In the genomic region with DNA sequence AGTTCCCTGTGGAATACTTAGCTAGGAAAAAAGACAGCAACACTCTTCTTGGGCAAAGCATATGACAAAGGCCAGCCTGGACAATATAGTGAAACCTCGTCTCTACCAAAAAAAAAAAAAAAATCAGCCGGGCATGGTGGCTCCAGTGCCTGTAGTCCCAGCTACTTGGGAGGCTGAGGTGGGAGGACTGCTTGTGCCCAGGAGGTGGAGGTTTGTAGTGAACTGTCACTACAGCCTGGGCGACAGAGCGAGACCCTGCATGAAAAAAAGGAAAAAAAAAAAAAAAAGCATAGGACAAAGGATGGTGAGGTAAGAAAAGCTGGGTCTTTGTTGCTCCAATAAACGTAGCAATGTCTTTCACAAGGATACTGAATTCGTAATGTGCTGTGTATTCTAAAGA, we compare ENCODE assay signal across 9 cellular contexts. TPM values are rescaled to one million over a fixed set of nuclear protein-coding genes. Genes with fewer than 3 reads are reported as not detected.
DNase-seq lines count a peak whose midpoint lies in the region; ATAC-seq, FAIRE-seq and TF ChIP-seq lines count a peak whose summit lies in the region.
"Had no signal": no experiment of that assay in that cellular context is flagged by ENCODE, and none has a peak within 500 bp of the region (broad histone marks: within the 10 kb centered on the region; RNA-seq: fewer than 3 reads in every experiment).

No MANE protein-coding gene starts in this region.

- peak overlapping the region; percentile 81 to 96 (median 90) for H3K4me3 Mint-ChIP-seq in naive B cell

- TF ChIP-seq POLR2A in breast epithelium (IDR thresholded peaks at IDR 0.05) = no peak

- intact Hi-C loops in breast epithelium (cut with DNase I; ENCODE audit: low total_unique reads) = loop anchor here (10.0 kb wide), 1 partner anchor 154 kb away; a partner anchor contains a TSS

- H3K27ac Mint-ChIP-seq in naive B cell = peak overlapping the region in 3 of 6 donors; percentile 87 to 88 (median 88)

- H3K79me2 ChIP-seq in ACC112 (ENCODE audit: control insufficient read depth, insufficient read depth, low read length, unreplicated experiment) = peaks cover 5% of the 10 kb centered on the region

- H3K36me3 ChIP-seq in ACC112 (ENCODE audit: insufficient read depth, low read length) (no peaks in the 10 kb centered on the region), HUES48 (ENCODE audit: control insufficient read depth, insufficient read depth, low read length) (no peaks in the 10 kb centered on the region), breast epithelium (no peaks in the 10 kb centered on the region), small intestine (ENCODE audit: control insufficient read depth in 2 of 2, insufficient read depth in 2 of 2, low read length in 2 of 2) (no peaks in the 10 kb centered on the region)

- no peak for DNase-seq in breast epithelium (ENCODE audit: low spot score in 2 of 2)
- no peak for DNase-seq in naive B cell
- DNase-seq in NCI-H524 (lab: John Stamatoyannopoulos, UW) = no peak
- no peak for DNase-seq in small intestine
- DNase-seq in HCEC 1CT = no peak
- DNase-seq: activated CD8-positive, alpha-beta memory T cell treated with anti-CD3 and anti-CD28 coated beads for 24 hours had no signal

- peaks cover 17 to 22% (median 20%) of the 10 kb centered on the region in 3 donors for H3K4me1 Mint-ChIP-seq in naive B cell

- ATAC-seq in naive B cell (ENCODE audit: low read depth in 2 of 2) (no peak), GM19328 (IDR thresholded peaks at IDR 0.05; ENCODE audit: unreplicated experiment) (no peak)

- H2AFZ ChIP-seq in ACC112 (ENCODE audit: low read length, unreplicated experiment) = no peak overlapping the region

- no peak overlapping the region for H3K27ac ChIP-seq in ACC112 (ENCODE audit: low read depth, low read length)
- H3K27ac ChIP-seq in HUES48 (ENCODE audit: low read depth, low read length) = no peak overlapping the region
- peak overlapping the region in 1 of 2 donors; percentile 91 for H3K27ac ChIP-seq in breast epithelium
- no peak overlapping the region for H3K27ac ChIP-seq in small intestine (ENCODE audit: low read depth in 1 of 2, low read length in 1 of 2)

- H3K4me1 ChIP-seq in ACC112 (ENCODE audit: control insufficient read depth, insufficient read depth, low read length, unreplicated experiment) = peaks cover 8% of the 10 kb centered on the region
- peaks cover 18% of the 10 kb centered on the region for H3K4me1 ChIP-seq in HUES48 (ENCODE audit: control insufficient read depth, insufficient read depth, low read length)
- no peaks in the 10 kb centered on the region for H3K4me1 ChIP-seq in breast epithelium
- H3K4me1 ChIP-seq in small intestine (ENCODE audit: control insufficient read depth in 2 of 2, insufficient read depth in 1 of 2, low read depth in 1 of 2, low read length in 1 of 2) = no peaks in the 10 kb centered on the region

- no peaks in the 10 kb centered on the region for H3K9me3 Mint-ChIP-seq in naive B cell

- 9 to 52% (median 33%) methylated on average over 6 of the region's 6 CpGs for WGBS in small intestine, 3 donors

- peak overlapping the region; percentile 94 for H3K4me3 ChIP-seq in ACC112 (ENCODE audit: low read depth, low read length)
- H3K4me3 ChIP-seq in HUES48 (ENCODE audit: low read depth, low read length) = peak overlapping the region; percentile 69
- peak overlapping the region in 2 of 3 donors; percentile 89 to 90 for H3K4me3 ChIP-seq in breast epithelium
- no peak overlapping the region for H3K4me3 ChIP-seq in small intestine (ENCODE audit: low read depth in 1 of 2, low read length in 2 of 2)

- H3K27me3 Mint-ChIP-seq in naive B cell = peaks cover 0 to 4% (median 0%) of the 10 kb centered on the region in 3 donors

- no peaks in the 10 kb centered on the region for H3K9me3 ChIP-seq in HUES48 (ENCODE audit: control insufficient read depth, insufficient read depth, low read length)
- no peaks in the 10 kb centered on the region for H3K9me3 ChIP-seq in breast epithelium
- no peaks in the 10 kb centered on the region for H3K9me3 ChIP-seq in small intestine (ENCODE audit: control insufficient read depth, low read depth)

- TF ChIP-seq CTCF in breast epithelium (IDR thresholded peaks at IDR 0.05) = no peak

- H3K27me3 ChIP-seq in ACC112 (ENCODE audit: insufficient read depth, low read length) (no peaks in the 10 kb centered on the region), HUES48 (ENCODE audit: control insufficient read depth, insufficient read depth, low read length) (peaks cover 15% of the 10 kb centered on the region), breast epithelium (no peaks in the 10 kb centered on the region), small intestine (ENCODE audit: control insufficient read depth in 2 of 2, insufficient read depth in 2 of 2, low read length in 2 of 2) (no peaks in the 10 kb centered on the region)

- no peak for FAIRE-seq in small intestine (lab: Jason Lieb, UNC)

- no peaks in the 10 kb centered on the region for H3K36me3 Mint-ChIP-seq in naive B cell

- peak overlapping the region; percentile 52 for H3K9ac ChIP-seq in HUES48 (ENCODE audit: low read depth, low read length)

RNA-seq across cellular contexts. Expression of a gene that starts 1.1 kb away (rescaled TPM):
- total RNA-seq in breast epithelium = 10 to 100 TPM; 11.5 to 18.3 (median 13.1) TPM
- polyA plus RNA-seq in naive B cell (ENCODE audit: low read depth in 6 of 6) = 1 to 10 TPM in 4 of 6 donors, under 1 TPM in 1, not detected in 1; 0.78 to 1.9 (median 1.4) TPM
- 1 to 10 TPM in 1 of 3 donors, under 1 TPM in 2; 0.81 to 3.2 (median 0.89) TPM for polyA plus RNA-seq in small intestine

RNA-seq across cellular contexts. Expression of a gene that starts 1.4 kb away (rescaled TPM):
- 1 to 10 TPM in 1 of 3 donors, under 1 TPM in 2; 0.33 to 1.2 (median 0.80) TPM for total RNA-seq in breast epithelium
- polyA plus RNA-seq in naive B cell (ENCODE audit: low read depth in 6 of 6) = under 1 TPM in 1 of 6 donors, not detected in 5; 0.12 TPM
- under 1 TPM in 1 of 3 donors, not detected in 2; 0.72 TPM for polyA plus RNA-seq in small intestine

Comparison
In these comparisons a context has a peak if more than half of its experiments do, and no peak if none do; other contexts are left out.
1. H3K4me3 ChIP-seq: peak in ACC112 (single experiment), HUES48 (single experiment) and breast epithelium (2 of 3); none in small intestine (0 of 2).